ENCODE assay signal across 10 cellular contexts in genomic region chr4:10118355-10119004, GRCh38. TPM values are rescaled to one million over a fixed set of nuclear protein-coding genes. Genes with fewer than 3 reads are reported as not detected.
DNase-seq lines count a peak whose midpoint lies in the region; ATAC-seq and TF ChIP-seq lines count a peak whose summit lies in the region.
"Had no signal": no experiment of that assay in that cellular context is flagged by ENCODE, and none has a peak within 500 bp of the region (broad histone marks: within the 10 kb centered on the region; RNA-seq: fewer than 3 reads in every experiment).

No MANE protein-coding gene starts in this region.

- H4K20me1 ChIP-seq in H9 (ENCODE audit: control insufficient read depth, insufficient read depth, insufficient read length) (no peaks in the 10 kb centered on the region), neural progenitor cell (ENCODE audit: low read depth) (peaks cover 27% of the 10 kb centered on the region)

- H2AK5ac ChIP-seq in H9 (ENCODE audit: insufficient read length, low read length): no peak overlapping the region

- DNase-seq in CD8-positive, alpha-beta T cell: no peak
- no peak for DNase-seq in H9
- no peak for DNase-seq in ascending aorta (ENCODE audit: low spot score in 2 of 2)
- no peak for DNase-seq in neural progenitor cell (ENCODE audit: low spot score)
- DNase-seq in omental fat pad (ENCODE audit: low spot score): no peak
- no peak for DNase-seq in COLO668 (lab: John Stamatoyannopoulos, UW; ENCODE audit: unreplicated experiment)
- DNase-seq: left ventricle myocardium superior, NCI-H1694 treated with DMSO at 0.1 percent for 48 hours had no signal

- peaks cover 72% of the 10 kb centered on the region for H3K4me1 Mint-ChIP-seq in CD8-positive, alpha-beta T cell (ENCODE audit: low read depth)
- H3K4me1 Mint-ChIP-seq in H9 (peaks cover 45 to 62% of the 10 kb centered on the region in 2 experiments), neural progenitor cell (peaks cover 55% of the 10 kb centered on the region)

- no peak overlapping the region for H3K18ac ChIP-seq in H9 (ENCODE audit: insufficient read length, low read depth, low read length)

- H3K9ac ChIP-seq in H9 (ENCODE audit: extremely low read depth, insufficient read length, low read length): no peak overlapping the region
- H3K9ac ChIP-seq in neural progenitor cell: no peak overlapping the region

- peaks cover 21% of the 10 kb centered on the region for H3K36me3 ChIP-seq in CD8-positive, alpha-beta T cell (ENCODE audit: insufficient read depth, low read length)
- H3K36me3 ChIP-seq in ascending aorta (peaks cover 11 to 16% of the 10 kb centered on the region in 2 donors), neural progenitor cell (no peaks in the 10 kb centered on the region)

- ATAC-seq in CD8-positive, alpha-beta T cell: peak; percentile 9
- no peak for ATAC-seq in HG03378 (IDR thresholded peaks at IDR 0.05; ENCODE audit: unreplicated experiment)
- no peak for ATAC-seq in omental fat pad (ENCODE audit: low FRiP score)
- no peak for ATAC-seq in GM19452 (IDR thresholded peaks at IDR 0.05; ENCODE audit: unreplicated experiment)
- ATAC-seq: left ventricle myocardium superior had no signal

- no peak overlapping the region for H2BK20ac ChIP-seq in H9 (ENCODE audit: low read depth, low read length, poor library complexity, severe bottlenecking)

- H3K27me3 ChIP-seq in CD8-positive, alpha-beta T cell (ENCODE audit: insufficient read depth, low read length): no peaks in the 10 kb centered on the region
- H3K27me3 ChIP-seq in H9 (ENCODE audit: insufficient read depth, low read length) (no peaks in the 10 kb centered on the region), ascending aorta (no peaks in the 10 kb centered on the region), neural progenitor cell (no peaks in the 10 kb centered on the region)

- no peak overlapping the region for H3K4ac ChIP-seq in H9 (ENCODE audit: low read depth, low read length)

- H2BK15ac ChIP-seq in H9 (ENCODE audit: low read depth, low read length): no peak overlapping the region

- no CpG with 5 or more reads among the region's 13 CpGs for WGBS in H9 (ENCODE audit: extremely low coverage, insufficient read length, low lambda C conversion rate)

- no peak overlapping the region for H4K5ac ChIP-seq in H9 (ENCODE audit: insufficient read length, low read depth, low read length)

- no peak for TF ChIP-seq CTCF in CD8-positive, alpha-beta T cell (IDR thresholded peaks at IDR 0.05)
- TF ChIP-seq CTCF in H9 (conservative IDR thresholded peaks at IDR 0.05) (no peak), ascending aorta (IDR thresholded peaks at IDR 0.05) (no peak), neural progenitor cell (IDR thresholded peaks at IDR 0.05) (no peak), omental fat pad (IDR thresholded peaks at IDR 0.05) (no peak)

- peaks cover 25% of the 10 kb centered on the region for H3K36me3 Mint-ChIP-seq in CD8-positive, alpha-beta T cell
- H3K36me3 Mint-ChIP-seq in H9 (ENCODE audit: insufficient read depth in 1 of 3, low read depth in 3 of 3): peaks cover 19 to 26% (median 26%) of the 10 kb centered on the region in 3 experiments
- peaks cover 11% of the 10 kb centered on the region for H3K36me3 Mint-ChIP-seq in neural progenitor cell

- peaks cover 60% of the 10 kb centered on the region for H3K4me1 ChIP-seq in CD8-positive, alpha-beta T cell (ENCODE audit: insufficient read depth, low read length)
- H3K4me1 ChIP-seq in H9 (ENCODE audit: insufficient read depth, low read length) (peaks cover 5% of the 10 kb centered on the region; the same call in 1 of the 2 replicates), ascending aorta (peaks cover 13 to 26% of the 10 kb centered on the region in 2 donors), neural progenitor cell (peaks cover 21% of the 10 kb centered on the region)

- H3F3A ChIP-seq in neural progenitor cell (ENCODE audit: low read depth): peaks cover 5% of the 10 kb centered on the region

- no peaks in the 10 kb centered on the region for H3K9me3 ChIP-seq in CD8-positive, alpha-beta T cell (ENCODE audit: low read length)
- H3K9me3 ChIP-seq in H9 (ENCODE audit: control insufficient read depth, low read depth, low read length) (no peaks in the 10 kb centered on the region), ascending aorta (no peaks in the 10 kb centered on the region), neural progenitor cell (ENCODE audit: low read depth) (no peaks in the 10 kb centered on the region)

- peaks cover 5% of the 10 kb centered on the region; the same call in 1 of the 2 replicates for H3K79me2 ChIP-seq in H9 (ENCODE audit: insufficient read depth, low read length)
- H3K79me2 ChIP-seq in neural progenitor cell (ENCODE audit: low read depth): peaks cover 28% of the 10 kb centered on the region

- POLR2A ChIA-PET in CD8-positive, alpha-beta T cell (lab: Charles Lee): interaction anchor here (0.7 to 4.1 kb wide), 18 partner anchors 10 to 428 kb away, joined by 3 to 54 read pairs (median 6); partner anchors contain the start of gene ZNF518B

- no peak overlapping the region for H3T11ph ChIP-seq in H9 (ENCODE audit: low read length)

- H4K8ac ChIP-seq in H9 (replicated peaks; ENCODE audit: insufficient read length, low read depth, low read length): no peak overlapping the region

- no peak overlapping the region for H3K23ac ChIP-seq in H9 (ENCODE audit: insufficient read length, low read depth, low read length)

- peak overlapping the region; percentile 96 for H3K27ac ChIP-seq in CD8-positive, alpha-beta T cell (ENCODE audit: low read depth, low read length)
- H3K27ac ChIP-seq in H9 (ENCODE audit: insufficient read length, low read depth, low read length) (no peak overlapping the region), ascending aorta (peak overlapping the region; percentile 93 to 95), neural progenitor cell (no peak overlapping the region)

- CTCF ChIA-PET in CD8-positive, alpha-beta T cell (lab: Charles Lee): interaction anchor here (0.8 to 5.3 kb wide), 13 partner anchors 8 to 419 kb away, joined by 3 to 37 read pairs (median 4); no protein-coding TSS in a partner anchor

- H2BK12ac ChIP-seq in H9 (ENCODE audit: insufficient read length, low read depth, low read length): no peak overlapping the region

- H3K9me3 Mint-ChIP-seq in CD8-positive, alpha-beta T cell: no peaks in the 10 kb centered on the region
- no peaks in the 10 kb centered on the region; a peak in 1 of 5 replicates for H3K9me3 Mint-ChIP-seq in H9
- H3K9me3 Mint-ChIP-seq in neural progenitor cell: no peaks in the 10 kb centered on the region

- H4K91ac ChIP-seq in H9 (ENCODE audit: insufficient read length, low read depth, low read length): no peak overlapping the region

- H2BK120ac ChIP-seq in H9 (ENCODE audit: low read depth, low read length, poor library complexity, severe bottlenecking): no peak overlapping the region

- no peak overlapping the region for H3K4me2 ChIP-seq in H9 (ENCODE audit: insufficient read depth, insufficient read length, low read length)
- peak overlapping the region; percentile 85 for H3K4me2 ChIP-seq in neural progenitor cell

- peak overlapping the region; percentile 91 for H3K4me3 ChIP-seq in CD8-positive, alpha-beta T cell (ENCODE audit: low read depth, low read length)
- H3K4me3 ChIP-seq in ascending aorta (peak overlapping the region in 1 of 2 donors; percentile 82), neural progenitor cell (no peak overlapping the region)

- no peaks in the 10 kb centered on the region for H3K27me3 Mint-ChIP-seq in CD8-positive, alpha-beta T cell (ENCODE audit: low read depth)
- H3K27me3 Mint-ChIP-seq in H9 (ENCODE audit: low read depth): no peaks in the 10 kb centered on the region; the same call in 1 of the 2 replicates
- peaks cover 10% of the 10 kb centered on the region for H3K27me3 Mint-ChIP-seq in neural progenitor cell (ENCODE audit: insufficient read depth, low read depth)

- peak overlapping the region; percentile 23; the same call in 1 of the 2 replicates for H3K14ac ChIP-seq in H9 (ENCODE audit: insufficient read depth, low read length)

- intact Hi-C loops in CD8-positive, alpha-beta T cell (cut with DNase I, micrococcal nuclease): loop anchor here (5.0 kb wide), 4 partner anchors 36 to 1961 kb away; partner anchors contain the start of gene ABLIM2 (in 1 of the 2)
- intact Hi-C loops in ascending aorta (cut with DNase I): loop anchor here (5.0 kb wide), 1 partner anchor 36 kb away; no protein-coding TSS in a partner anchor

- H2AFZ ChIP-seq in H9 (ENCODE audit: low read length): no peak overlapping the region
- no peak overlapping the region for H2AFZ ChIP-seq in neural progenitor cell (replicated peaks)

- peaks cover 13% of the 10 kb centered on the region for H3K23me2 ChIP-seq in H9 (ENCODE audit: insufficient read length, low read depth, low read length, poor library complexity, severe bottlenecking)

- H3K56ac ChIP-seq in H9 (ENCODE audit: insufficient read length, low read depth, low read length): no peak overlapping the region

- peak overlapping the region; percentile 90 for H3K4me3 Mint-ChIP-seq in CD8-positive, alpha-beta T cell
- H3K4me3 Mint-ChIP-seq in H9 (peak overlapping the region; percentile 80 to 90), neural progenitor cell (peak overlapping the region; percentile 93)

- H3K27ac Mint-ChIP-seq in CD8-positive, alpha-beta T cell: peak overlapping the region; percentile 99
- H3K27ac Mint-ChIP-seq in H9 (peak overlapping the region; percentile 98 to 100 (median 98)), neural progenitor cell (peak overlapping the region; percentile 52)

- H2BK5ac ChIP-seq in H9 (ENCODE audit: insufficient read length, low read length): no peak overlapping the region

- H3K79me1 ChIP-seq in H9 (ENCODE audit: insufficient read depth, low read depth, low read length, poor library complexity, severe bottlenecking): peaks cover 3% of the 10 kb centered on the region

RNA-seq across cellular contexts. Expression of gene WDR1, which starts 1.9 kb away (rescaled TPM):
- total RNA-seq in CD8-positive, alpha-beta T cell: 100 to 1,000 TPM; 220 to 224 TPM
- total RNA-seq in H9 (2021) (366 and 367 TPM in 2 replicates), ascending aorta (216 TPM), neural progenitor cell (ENCODE audit: low replicate concordance) (83.1 and 125 TPM in 2 replicates), omental fat pad (100 to 1,000 TPM; 114 to 219 (median 135) TPM)

Comparison
In these comparisons a context has a peak if more than half of its experiments do, and no peak if none do; other contexts are left out.
1. H3K27ac ChIP-seq: peak in CD8-positive, alpha-beta T cell (single experiment) and ascending aorta (2 of 2); none in H9 (single experiment) and neural progenitor cell (single experiment).
2. Peak in every context shown above with its lines, with median percentiles within 50 percentile points of each other: H3K27ac Mint-ChIP-seq and H3K4me3 Mint-ChIP-seq.